Comparison of ENCODE assay signal across 6 cellular contexts in genomic region chr19:38941466-38941865, GRCh38. TPM values are rescaled to one million over a fixed set of nuclear protein-coding genes. Genes with fewer than 3 reads are reported as not detected.
"Had no signal": no experiment of that assay in that cellular context is flagged by ENCODE, and none has a peak within 500 bp of the region (broad histone marks: within the 10 kb centered on the region; RNA-seq: fewer than 3 reads in every experiment).

No MANE protein-coding gene starts in this region.

RNA-seq across cellular contexts. Expression of gene CCER2, which starts 29.5 kb away (rescaled TPM):
- total RNA-seq: dermis microvascular lymphatic vessel endothelial cell, hepatocyte, left cardiac atrium, left ventricle myocardium inferior, lower lobe of right lung had no signal

RNA-seq across cellular contexts. Expression of gene FBXO17, which starts 34.1 kb away (rescaled TPM):
- total RNA-seq: natural killer cell treated with Interleukin-12 subunit alpha and Interleukin-12 subunit beta and Interleukin-15 and Interleukin-18, amount 100 ng/mL, for 72 hours had no signal
